In the genomic region with DNA sequence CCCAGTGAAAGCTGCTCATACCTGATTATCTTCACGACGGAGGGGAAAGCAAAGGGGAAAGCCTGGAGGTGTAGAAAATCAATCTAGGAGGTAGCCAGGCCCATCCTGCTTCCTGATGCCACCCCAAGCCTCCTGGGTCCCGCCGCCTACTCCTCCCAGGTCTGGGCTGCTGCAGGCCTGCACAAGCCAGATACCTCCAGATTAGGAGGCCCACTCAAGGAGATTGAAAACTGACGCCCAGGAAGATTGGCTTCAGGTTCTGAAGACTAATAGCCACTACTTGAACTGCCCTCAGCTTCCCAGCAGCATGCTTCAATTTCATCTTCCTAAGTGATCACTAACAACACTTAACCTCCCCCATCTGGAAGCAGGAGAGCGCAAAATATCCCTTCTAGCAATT, we compare ENCODE assay signal across 27 cellular contexts.
"Had no signal": no experiment of that assay in that cellular context is flagged by ENCODE, and none has a peak within 500 bp of the region (broad histone marks: within the 10 kb centered on the region; RNA-seq: fewer than 3 reads in every experiment).

No MANE protein-coding gene starts in this region.

- H3K9ac ChIP-seq: parathyroid adenoma had no signal

- H3K27ac ChIP-seq: cardiac muscle cell, coronary artery, gastroesophageal sphincter, parathyroid adenoma, psoas muscle, sigmoid colon, suprapubic skin, tibial artery, upper lobe of right lung had no signal

- H3K4me1 Mint-ChIP-seq: activated naive CD8-positive, alpha-beta T cell treated with anti-CD3 and anti-CD28 coated beads for 36 hours; naive B cell had no signal

- H3K27ac Mint-ChIP-seq: activated naive CD8-positive, alpha-beta T cell treated with anti-CD3 and anti-CD28 coated beads for 36 hours; activated T-cell treated with anti-CD3 and anti-CD28 coated beads, Interleukin-2, amount 50 U/mL, for 72 hours; effector memory CD8-positive, alpha-beta T cell; mesothelial cell of epicardium; stimulated activated naive B cell treated with anti-CD40 and anti-IgM and Interleukin-4, amounts not matched to agents 10 μg/mL and 1 μg/mL and 100 μg/mL, for 72 hours; T-helper 2 cell treated with Interferon-gamma antibody and Interleukin-4, amounts not matched to agents 5 μg/mL and 100 μg/mL, for 36 hours had no signal

- H3K36me3 Mint-ChIP-seq: activated naive CD8-positive, alpha-beta T cell treated with anti-CD3 and anti-CD28 coated beads for 36 hours; mesothelial cell of epicardium; naive B cell; stimulated activated naive B cell treated with anti-CD40 and anti-IgM and Interleukin-4, amounts not matched to agents 10 μg/mL and 1 μg/mL and 100 μg/mL, for 72 hours had no signal

- H3K9me3 ChIP-seq: adrenal gland, body of pancreas, gastroesophageal sphincter, psoas muscle, sigmoid colon, suprapubic skin, tibial artery, upper lobe of right lung had no signal

- H3K36me3 ChIP-seq: adrenal gland, cardiac muscle cell, gastroesophageal sphincter, sigmoid colon, suprapubic skin, tibial artery, upper lobe of right lung had no signal

- H3K4me3 Mint-ChIP-seq: activated naive CD8-positive, alpha-beta T cell treated with anti-CD3 and anti-CD28 coated beads for 36 hours; activated T-cell treated with anti-CD3 and anti-CD28 coated beads, Interleukin-2, amount 50 U/mL, for 72 hours; effector memory CD8-positive, alpha-beta T cell; mesothelial cell of epicardium; naive B cell; stimulated activated naive B cell treated with anti-CD40 and anti-IgM and Interleukin-4, amounts not matched to agents 10 μg/mL and 1 μg/mL and 100 μg/mL, for 72 hours; T-helper 2 cell treated with Interferon-gamma antibody and Interleukin-4, amounts not matched to agents 5 μg/mL and 100 μg/mL, for 36 hours had no signal

- H3K4me3 ChIP-seq: adrenal gland, body of pancreas, cardiac muscle cell, coronary artery, gastroesophageal sphincter, psoas muscle, sigmoid colon, suprapubic skin, tibial artery, upper lobe of right lung had no signal

- H2AFZ ChIP-seq: parathyroid adenoma had no signal

- H3K27me3 ChIP-seq: adrenal gland, body of pancreas, cardiac muscle cell, gastroesophageal sphincter, sigmoid colon, tibial artery, upper lobe of right lung had no signal

- H3K4me1 ChIP-seq: adrenal gland, body of pancreas, gastroesophageal sphincter, parathyroid adenoma, psoas muscle, suprapubic skin, tibial artery, upper lobe of right lung had no signal

- ATAC-seq: activated T-cell treated with anti-CD3 and anti-CD28 coated beads, Interleukin-2, amount 50 U/mL, for 72 hours; effector memory CD8-positive, alpha-beta T cell; gastroesophageal sphincter; left colon; stimulated activated naive B cell treated with anti-CD40 and anti-IgM and Interleukin-4, amounts not matched to agents 10 μg/mL and 1 μg/mL and 100 μg/mL, for 72 hours had no signal

- H3K9me3 Mint-ChIP-seq: activated naive CD8-positive, alpha-beta T cell treated with anti-CD3 and anti-CD28 coated beads for 36 hours; activated T-cell treated with anti-CD3 and anti-CD28 coated beads, Interleukin-2, amount 50 U/mL, for 72 hours; effector memory CD8-positive, alpha-beta T cell; mesothelial cell of epicardium; naive B cell; stimulated activated naive B cell treated with anti-CD40 and anti-IgM and Interleukin-4, amounts not matched to agents 10 μg/mL and 1 μg/mL and 100 μg/mL, for 72 hours; T-helper 2 cell treated with Interferon-gamma antibody and Interleukin-4, amounts not matched to agents 5 μg/mL and 100 μg/mL, for 36 hours had no signal

- DNase-seq: activated CD4-positive, alpha-beta T cell treated with anti-CD3 and anti-CD28 coated beads for 4 hours; activated CD4-positive, alpha-beta T cell treated with anti-CD3 and anti-CD28 coated beads, Interleukin-2, amount 50 U/mL, for 4 hours; activated naive CD4-positive, alpha-beta T cell treated with Interleukin-2 at 50 U/mL for 16 hours; activated naive CD8-positive, alpha-beta T cell treated with anti-CD3 and anti-CD28 coated beads for 36 hours; activated T-cell treated with anti-CD3 and anti-CD28 coated beads for 4 hours; activated T-cell treated with anti-CD3 and anti-CD28 coated beads, Interleukin-2, amount 50 U/mL, for 72 hours; effector memory CD8-positive, alpha-beta T cell; erythroblast; hippocampal formation; left colon; naive B cell; sigmoid colon; stimulated activated CD4-positive, alpha-beta T cell treated with anti-CD3 and anti-CD28 coated beads, Interleukin-15, amount 100 ng/mL, for 24 hours; stimulated activated CD4-positive, alpha-beta T cell treated with anti-CD3 and anti-CD28 coated beads, Interleukin-2, amount 100 ng/mL, for 24 hours; stimulated activated naive B cell treated with anti-CD40 and anti-IgM and Interleukin-4, amounts not matched to agents 10 μg/mL and 1 μg/mL and 100 μg/mL, for 72 hours; upper lobe of right lung had no signal

- H3K79me2 ChIP-seq: parathyroid adenoma had no signal
